ENCODE assay signal across 15 cellular contexts in the genomic region with DNA sequence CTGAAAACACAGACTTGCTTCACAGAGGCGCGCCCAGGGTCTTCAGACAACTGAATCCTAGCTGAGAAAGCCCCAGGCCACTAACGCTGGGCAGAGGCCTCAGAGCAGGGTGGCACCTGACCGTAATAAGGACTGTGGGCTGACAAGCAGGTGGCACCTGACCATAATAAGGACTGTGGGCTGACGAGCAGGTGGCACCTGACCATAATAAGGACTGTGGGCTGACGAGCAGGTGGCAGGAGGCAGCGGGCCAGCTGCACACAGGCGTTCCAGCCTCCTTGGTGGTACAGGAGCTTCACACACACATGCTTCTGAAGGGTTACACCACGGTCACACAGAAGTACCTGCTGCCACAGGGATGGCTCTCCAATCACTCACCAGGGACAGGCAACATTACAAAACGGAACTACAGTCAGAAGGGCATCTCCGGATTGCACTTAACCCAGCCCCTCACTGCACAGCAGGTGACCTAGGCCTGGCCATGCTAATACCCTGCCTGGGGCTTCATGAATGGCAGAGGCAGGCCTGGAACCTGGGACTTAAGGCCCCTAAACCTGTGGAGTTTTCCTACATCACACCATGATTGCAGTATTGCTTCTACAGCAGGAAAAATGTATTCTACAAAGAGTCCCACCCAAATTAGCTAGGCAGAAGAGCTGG. TPM values are rescaled to one million over a fixed set of nuclear protein-coding genes. Genes with fewer than 3 reads are reported as not detected.
DNase-seq lines count a peak whose midpoint lies in the region; FAIRE-seq and TF ChIP-seq lines count a peak whose summit lies in the region.
"Had no signal": no experiment of that assay in that cellular context is flagged by ENCODE, and none has a peak within 500 bp of the region (broad histone marks: within the 10 kb centered on the region; RNA-seq: fewer than 3 reads in every experiment).

No MANE protein-coding gene starts in this region.

- H3K4me1 ChIP-seq in spleen = no peaks in the 10 kb centered on the region
- no peaks in the 10 kb centered on the region for H3K4me1 ChIP-seq in prostate gland (replicated peaks)

- 73 to 91% (median 84%) methylated on average over 7 to 11 of the region's 11 CpGs for WGBS in spleen, 5 donors
- 95% methylated on average over 11 of the region's 11 CpGs for WGBS in prostate gland

- H3K27me3 ChIP-seq in bronchial epithelial cell (ENCODE audit: control insufficient read depth, insufficient read depth, low read length) = peaks cover 6% of the 10 kb centered on the region
- peaks cover 0 to 15% (median 0%) of the 10 kb centered on the region in 7 donors for H3K27me3 ChIP-seq in spleen (replicated peaks in 1 of 7)
- H3K27me3 ChIP-seq in prostate gland (replicated peaks; ENCODE audit: insufficient read depth) = no peaks in the 10 kb centered on the region

- TF ChIP-seq POLR2A in spleen (IDR thresholded peaks at IDR 0.05) (no peak), prostate gland (IDR thresholded peaks at IDR 0.05) (no peak)

- H3K36me3 Mint-ChIP-seq in activated T-helper 1 cell treated with anti-CD3 and anti-CD28 coated beads, Interleukin-12 subunit alpha, Interleukin-12 subunit beta, Interleukin-2, Interleukin-4 antibody, amounts not matched to agents 30 ng/mL and 10 ng/mL and 1 ng/mL, durations not matched to agents 14 hours and 24 hours and 36 hours (ENCODE audit: low read depth) = no peaks in the 10 kb centered on the region

- FAIRE-seq in bronchial epithelial cell (lab: Jason Lieb, UNC) = peak; percentile 47

- no peaks in the 10 kb centered on the region for H3K9me3 Mint-ChIP-seq in activated T-helper 1 cell treated with anti-CD3 and anti-CD28 coated beads, Interleukin-12 subunit alpha, Interleukin-12 subunit beta, Interleukin-2, Interleukin-4 antibody, amounts not matched to agents 30 ng/mL and 10 ng/mL and 1 ng/mL, durations not matched to agents 14 hours and 24 hours and 36 hours
- H3K9me3 Mint-ChIP-seq: T-helper 2 cell treated with Interferon-gamma antibody and Interleukin-4, amounts not matched to agents 5 μg/mL and 100 μg/mL, for 36 hours had no signal

- intact Hi-C loops in spleen (cut with DNase I; ENCODE audit: low total_unique reads) (no loop called here), prostate gland (cut with DNase I) (no loop called here)
- intact Hi-C loops in activated T-helper 1 cell treated with anti-CD3 and anti-CD28 coated beads, Interleukin-12 subunit alpha, Interleukin-12 subunit beta, Interleukin-2, Interleukin-4 antibody, amounts not matched to agents 30 ng/mL and 10 ng/mL and 1 ng/mL, durations not matched to agents 14 hours and 24 hours and 36 hours (cut with micrococcal nuclease) = no loop called here

- H3K4me1 Mint-ChIP-seq in activated T-helper 1 cell treated with anti-CD3 and anti-CD28 coated beads, Interleukin-12 subunit alpha, Interleukin-12 subunit beta, Interleukin-2, Interleukin-4 antibody, amounts not matched to agents 30 ng/mL and 10 ng/mL and 1 ng/mL, durations not matched to agents 14 hours and 24 hours and 36 hours (ENCODE audit: low read depth) = no peaks in the 10 kb centered on the region
- H3K4me1 Mint-ChIP-seq: mesothelial cell of epicardium had no signal

- peaks cover 2% of the 10 kb centered on the region for H3K27me3 Mint-ChIP-seq in activated T-helper 1 cell treated with anti-CD3 and anti-CD28 coated beads, Interleukin-12 subunit alpha, Interleukin-12 subunit beta, Interleukin-2, Interleukin-4 antibody, amounts not matched to agents 30 ng/mL and 10 ng/mL and 1 ng/mL, durations not matched to agents 14 hours and 24 hours and 36 hours (ENCODE audit: insufficient read depth)

- no peak overlapping the region for H3K4me3 Mint-ChIP-seq in activated T-helper 1 cell treated with anti-CD3 and anti-CD28 coated beads, Interleukin-12 subunit alpha, Interleukin-12 subunit beta, Interleukin-2, Interleukin-4 antibody, amounts not matched to agents 30 ng/mL and 10 ng/mL and 1 ng/mL, durations not matched to agents 14 hours and 24 hours and 36 hours
- H3K4me3 Mint-ChIP-seq: mesothelial cell of epicardium; T-helper 2 cell treated with Interferon-gamma antibody and Interleukin-4, amounts not matched to agents 5 μg/mL and 100 μg/mL, for 36 hours had no signal

- no peak overlapping the region for H3K4me3 ChIP-seq in bronchial epithelial cell (ENCODE audit: low read depth, low read length)
- no peak overlapping the region for H3K4me3 ChIP-seq in spleen
- H3K4me3 ChIP-seq in prostate gland = no peak overlapping the region

- H3K27ac ChIP-seq in spleen = no peak overlapping the region
- H3K27ac ChIP-seq in prostate gland = no peak overlapping the region

- TF ChIP-seq CTCF in bronchial epithelial cell (IDR thresholded peaks at IDR 0.05; ENCODE audit: insufficient read depth, low read length, severe bottlenecking) (no peak), spleen (IDR thresholded peaks at IDR 0.05 in 8 of 11, conservative IDR thresholded peaks at IDR 0.05 in 3 of 11) (no peak), prostate gland (IDR thresholded peaks at IDR 0.05) (no peak)

- H3K9me3 ChIP-seq in spleen (peaks cover 0 to 5% (median 0%) of the 10 kb centered on the region in 8 donors), prostate gland (no peaks in the 10 kb centered on the region)

- DNase-seq in activated CD8-positive, alpha-beta memory T cell treated with anti-CD3 and anti-CD28 coated beads, Interleukin-2, amount 50 U/mL, for 48 hours = peak; percentile 39
- DNase-seq in activated CD8-positive, alpha-beta memory T cell treated with anti-CD3 and anti-CD28 coated beads, Interleukin-2, amount 50 U/mL, for 4 hours = no peak
- DNase-seq in NCI-H2171 (lab: John Stamatoyannopoulos, UW) (peak; percentile 42), bronchial epithelial cell (ENCODE audit: low read depth) (no peak), spleen (peak; percentile 62), prostate gland (ENCODE audit: low spot score) (no peak), cerebellar cortex (ENCODE audit: low spot score) (no peak)
- DNase-seq in activated T-helper 1 cell treated with anti-CD3 and anti-CD28 coated beads, Interleukin-12 subunit alpha, Interleukin-12 subunit beta, Interleukin-2, Interleukin-4 antibody, amounts not matched to agents 30 ng/mL and 10 ng/mL and 1 ng/mL, durations not matched to agents 14 hours and 24 hours and 36 hours (ENCODE audit: low spot score) = no peak
- DNase-seq: activated CD4-positive, alpha-beta T cell treated with anti-CD3 and anti-CD28 coated beads for 4 hours; activated T-cell treated with anti-CD3 and anti-CD28 coated beads, Interleukin-2, amount 50 U/mL, for 1 hour; Kasumi-1; occipital lobe; stimulated activated CD4-positive, alpha-beta T cell treated with anti-CD3 and anti-CD28 coated beads, Interleukin-12 subunit alpha, Interleukin-12 subunit beta, amount 100 ng/mL, for 4 hours had no signal

- peaks cover 5% of the 10 kb centered on the region for H3K36me3 ChIP-seq in bronchial epithelial cell (ENCODE audit: control insufficient read depth, insufficient read depth, low read length)
- H3K36me3 ChIP-seq in spleen = no peaks in the 10 kb centered on the region
- no peaks in the 10 kb centered on the region for H3K36me3 ChIP-seq in prostate gland

- H3K27ac Mint-ChIP-seq in activated T-helper 1 cell treated with anti-CD3 and anti-CD28 coated beads, Interleukin-12 subunit alpha, Interleukin-12 subunit beta, Interleukin-2, Interleukin-4 antibody, amounts not matched to agents 30 ng/mL and 10 ng/mL and 1 ng/mL, durations not matched to agents 14 hours and 24 hours and 36 hours = no peak overlapping the region
- H3K27ac Mint-ChIP-seq: mesothelial cell of epicardium; T-helper 2 cell treated with Interferon-gamma antibody and Interleukin-4, amounts not matched to agents 5 μg/mL and 100 μg/mL, for 36 hours had no signal

RNA-seq across cellular contexts. Expression of a gene that starts 50.8 kb away (rescaled TPM):
- 15.5 and 34.2 TPM in 2 replicates for total RNA-seq in bronchial epithelial cell
- 10 to 100 TPM; 12.1 to 21.0 (median 17.3) TPM for total RNA-seq in spleen
- polyA plus RNA-seq in spleen = 10 to 100 TPM; 39.0 to 41.6 (median 39.6) TPM
- total RNA-seq in activated T-helper 1 cell treated with anti-CD3 and anti-CD28 coated beads, Interleukin-12 subunit alpha, Interleukin-12 subunit beta, Interleukin-2, Interleukin-4 antibody, amounts not matched to agents 30 ng/mL and 10 ng/mL and 1 ng/mL, durations not matched to agents 14 hours and 24 hours and 36 hours = 32.1 and 35.4 TPM in 2 replicates
- total RNA-seq in prostate gland = 10 to 100 TPM; 20.8 to 30.1 TPM

Comparison
In these comparisons a context has a peak if more than half of its experiments do, and no peak if none do; other contexts are left out.
1. DNase-seq: peak in activated CD8-positive, alpha-beta memory T cell treated with anti-CD3 and anti-CD28 coated beads, Interleukin-2, amount 50 U/mL, for 48 hours (single experiment), NCI-H2171 (single experiment) and spleen (single experiment); none in activated CD8-positive, alpha-beta memory T cell treated with anti-CD3 and anti-CD28 coated beads, Interleukin-2, amount 50 U/mL, for 4 hours (single experiment), bronchial epithelial cell (single experiment), activated T-helper 1 cell treated with anti-CD3 and anti-CD28 coated beads, Interleukin-12 subunit alpha, Interleukin-12 subunit beta, Interleukin-2, Interleukin-4 antibody, amounts not matched to agents 30 ng/mL and 10 ng/mL and 1 ng/mL, durations not matched to agents 14 hours and 24 hours and 36 hours (single experiment), prostate gland (single experiment) and cerebellar cortex (single experiment).